In genomic region chr10:131087464-131088215, GRCh38 we compare ENCODE assay signal across 26 cellular contexts.
"Had no signal": no experiment of that assay in that cellular context is flagged by ENCODE, and none has a peak within 500 bp of the region (broad histone marks: within the 10 kb centered on the region; RNA-seq: fewer than 3 reads in every experiment).

No MANE protein-coding gene starts in this region.

- H3K9me3 Mint-ChIP-seq: mesothelial cell of epicardium, nephron had no signal

- H3K36me3 ChIP-seq: neural progenitor cell, ovary, tibial artery, upper lobe of left lung had no signal

- H3K9me3 ChIP-seq: ovary, testis, tibial artery, upper lobe of left lung had no signal

- H2AFZ ChIP-seq: neural progenitor cell had no signal

- H3K27ac ChIP-seq: dorsolateral prefrontal cortex, neural progenitor cell, ovary, testis, tibial artery, upper lobe of left lung had no signal

- H3K4me3 Mint-ChIP-seq: mesothelial cell of epicardium; naive thymus-derived CD4-positive, alpha-beta T cell; nephron; neural progenitor cell had no signal

- ATAC-seq: left lobe of liver; naive thymus-derived CD4-positive, alpha-beta T cell had no signal

- H3K4me1 Mint-ChIP-seq: neural progenitor cell had no signal

- H3K27ac Mint-ChIP-seq: mesothelial cell of epicardium, nephron, neural progenitor cell had no signal

- H3K27me3 ChIP-seq: neural progenitor cell, ovary, testis, upper lobe of left lung had no signal

- FAIRE-seq: frontal cortex, keratinocyte, small intestine, urothelium cell line had no signal

- H3K4me3 ChIP-seq: dorsolateral prefrontal cortex, neural progenitor cell, ovary, tibial artery, upper lobe of left lung had no signal

- H3K36me3 Mint-ChIP-seq: mesothelial cell of epicardium; naive thymus-derived CD4-positive, alpha-beta T cell; neural progenitor cell had no signal

- H3K4me2 ChIP-seq: neural progenitor cell had no signal

- DNase-seq: caudate nucleus; cerebellar nuclear complex; cortex of kidney; effector CD4-positive, alpha-beta T cell; mesenchymal stem cell; naive thymus-derived CD4-positive, alpha-beta T cell; nucleus accumbens; ovary; small intestine; stimulated activated CD4-positive, alpha-beta T cell treated with anti-CD3 and anti-CD28 coated beads, Interleukin-12 subunit alpha, Interleukin-12 subunit beta, amount 100 ng/mL, for 4 hours; stimulated activated CD4-positive, alpha-beta T cell treated with anti-CD3 and anti-CD28 coated beads, Interleukin-1b, Interleukin-23, amount 100 ng/mL, for 48 hours; stimulated activated CD4-positive, alpha-beta T cell treated with anti-CD3 and anti-CD28 coated beads, Interleukin-4, amount 100 ng/mL, for 1 hour; stimulated activated CD8-positive, alpha-beta memory T cell treated with anti-CD3 and anti-CD28 coated beads, Interleukin-4, amount 100 ng/mL, for 48 hours; stimulated activated naive CD4-positive, alpha-beta T cell; substantia nigra; tibial artery had no signal

- H3K9ac ChIP-seq: neural progenitor cell had no signal

- H3K4me1 ChIP-seq: neural progenitor cell, upper lobe of left lung had no signal
